ENCODE assay signal across 8 cellular contexts in the genomic region with DNA sequence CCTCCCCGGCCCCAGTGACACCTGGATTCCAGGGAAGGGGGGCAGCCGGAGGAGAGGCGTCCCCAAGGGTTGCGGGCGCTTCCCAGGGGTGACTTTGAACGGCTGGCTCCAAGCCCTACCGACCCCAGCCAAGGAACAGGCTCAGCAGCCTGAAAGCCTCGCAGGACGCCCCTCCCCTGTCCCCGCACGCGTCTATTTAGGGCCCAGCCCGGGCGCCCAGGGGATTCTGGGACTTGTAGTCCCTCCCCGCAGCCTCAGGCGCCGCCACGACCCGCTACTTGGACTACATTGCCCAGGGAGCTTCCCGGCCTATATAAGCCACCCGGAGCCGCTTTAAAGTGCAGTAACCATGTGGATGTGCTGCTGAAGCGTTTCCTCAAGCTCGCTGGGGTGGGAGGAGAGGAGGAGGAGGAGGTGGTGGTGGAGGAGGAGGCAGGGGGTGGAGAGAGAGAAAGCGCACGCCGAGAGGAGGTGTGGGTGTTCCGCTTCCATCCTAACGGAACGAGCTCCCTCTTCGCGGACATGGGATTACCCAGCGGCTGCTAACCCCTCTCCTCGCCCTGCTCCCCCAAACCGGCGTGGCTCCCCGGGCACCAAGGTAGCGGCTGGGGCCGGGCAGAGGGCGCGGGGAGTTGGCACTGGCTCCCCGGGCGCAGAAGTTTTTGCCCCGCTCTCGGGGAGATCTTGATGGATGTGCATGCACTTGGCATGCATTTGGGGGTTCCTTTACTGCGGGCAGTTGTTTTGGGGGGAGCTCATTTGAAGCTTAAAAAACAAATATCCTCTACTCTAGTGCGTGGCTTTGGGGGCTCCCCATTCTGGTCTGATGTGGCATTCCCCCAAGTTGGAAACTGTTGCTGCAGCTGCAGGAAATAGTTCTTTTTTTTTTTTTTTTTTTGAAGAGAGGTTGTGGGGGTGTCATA.
DNase-seq lines count a peak whose midpoint lies in the region; ATAC-seq and TF ChIP-seq lines count a peak whose summit lies in the region.

A gene (plus strand): TSS at position 341 of the 923 bp plus-strand sequence. CDS start 23,144 bp downstream, outside the sequence.

- no peak for TF ChIP-seq CTCF in AG09309 (IDR thresholded peaks at IDR 0.05; ENCODE audit: control insufficient read depth, insufficient read depth, low read depth, low read length, missing control alignments)

- peak within 1 kb of the TSS; percentile 89 for H3K4me3 ChIP-seq in AG09309 (ENCODE audit: control insufficient read depth, low read depth, low read length)

- ATAC-seq in GM19025 (IDR thresholded peaks at IDR 0.05; ENCODE audit: low read depth, unreplicated experiment) (peak; percentile 93), HG03342 (IDR thresholded peaks at IDR 0.05; ENCODE audit: unreplicated experiment) (peak; percentile 94)

- DNase-seq in AG09309 (ENCODE audit: low read depth) (peak; percentile 94), NCI-H446 (lab: John Stamatoyannopoulos, UW) (peak; percentile 93 to 97), cerebellar cortex (ENCODE audit: low spot score) (peak; percentile 99), islet precursor cell (peak; percentile 100)
- DNase-seq in activated CD4-positive, CD25-positive, alpha-beta regulatory T cell treated with anti-CD3 and anti-CD28 coated beads, Interleukin-2, amount 50 U/mL, for 16 hours (ENCODE audit: low read depth, low spot score) = peak; percentile 96
- DNase-seq in stimulated activated CD4-positive, alpha-beta T cell treated with anti-CD3 and anti-CD28 coated beads, Interleukin-12 subunit alpha, Interleukin-12 subunit beta, amount 100 ng/mL, for 48 hours (ENCODE audit: low read depth in 2 of 3, low spot score in 1 of 3) = peak; percentile 96 to 99 (median 97)

Comparison
In these comparisons a context has a peak if more than half of its experiments do, and no peak if none do; other contexts are left out.
1. Peak in every context shown above with its lines: DNase-seq, ATAC-seq and H3K4me3 ChIP-seq.